Comparison of ENCODE assay signal across 21 cellular contexts in genomic region chr2:217256261-217256660, GRCh38.
A peak's percentile ranks its signal among the peaks of the same experiment; 100 is the strongest.
DNase-seq lines count a peak whose midpoint lies in the region; ATAC-seq, FAIRE-seq and TF ChIP-seq lines count a peak whose summit lies in the region.
"Had no signal": no experiment of that assay in that cellular context is flagged by ENCODE, and none has a peak within 500 bp of the region (broad histone marks: within the 10 kb centered on the region; RNA-seq: fewer than 3 reads in every experiment).

No MANE protein-coding gene starts in this region.

- peaks cover 12% of the 10 kb centered on the region for H3K4me1 Mint-ChIP-seq in endothelial cell (ENCODE audit: unreplicated experiment)
- peaks cover 7% of the 10 kb centered on the region for H3K4me1 Mint-ChIP-seq in neural crest cell
- H3K4me1 Mint-ChIP-seq: stimulated activated memory B cell treated with anti-CD40 and anti-IgM and Interleukin-4, amounts not matched to agents 10 μg/mL and 1 μg/mL and 100 μg/mL, for 72 hours had no signal

- no peaks in the 10 kb centered on the region for H3K9me3 ChIP-seq in IMR-90 (ENCODE audit: control insufficient read depth, insufficient read depth, low read length)
- H3K9me3 ChIP-seq in Peyer's patch = no peaks in the 10 kb centered on the region
- H3K9me3 ChIP-seq: Caco-2, upper lobe of left lung had no signal

- H3K27me3 ChIP-seq in IMR-90 (ENCODE audit: control insufficient read depth, insufficient read depth, low read length) (no peaks in the 10 kb centered on the region), Peyer's patch (no peaks in the 10 kb centered on the region)
- H3K27me3 ChIP-seq: upper lobe of left lung had no signal

- peak overlapping the region; percentile 60 for H4K5ac ChIP-seq in IMR-90 (ENCODE audit: low read depth, low read length)

- DNase-seq in AG08395 (ENCODE audit: low spot score) (peak; percentile 7), IMR-90 (peak; percentile 51), endothelial cell (ENCODE audit: low spot score) (no peak), neural crest cell (ENCODE audit: low read depth, low spot score) (no peak), HTR-8/SVneo (ENCODE audit: insufficient read length, low spot score) (no peak), Peyer's patch (no peak)
- DNase-seq: activated CD8-positive, alpha-beta T cell treated with anti-CD3 and anti-CD28 coated beads, Interleukin-2, amount 10 ng/mL, durations not matched to agents 7 days and 5 days; Caco-2; cerebellar nuclear complex; GDM1; mesendoderm; NCI-H1417 treated with DMSO at 0.1 percent for 48 hours; upper lobe of left lung had no signal

- in situ Hi-C loops in IMR-90 (cut with MboI; ENCODE audit: low sequenced_read_pairs) = no loop called here

- FAIRE-seq in HTR-8/SVneo (lab: Jason Lieb, UNC) = no peak
- FAIRE-seq: endometrium, TTC549 had no signal

- intact Hi-C loops in IMR-90 (cut with micrococcal nuclease) = no loop called here

- H2BK5ac ChIP-seq in IMR-90 (ENCODE audit: low read depth, low read length, poor library complexity, severe bottlenecking) = peak overlapping the region; percentile 54

- peak overlapping the region; percentile 29; the same call in 1 of the 3 replicates for H2BK15ac ChIP-seq in IMR-90 (ENCODE audit: low read depth, low read length)

- TF ChIP-seq CTCF in IMR-90 (conservative IDR thresholded peaks at IDR 0.05; ENCODE audit: low read depth, low read length) = no peak
- no peak for TF ChIP-seq CTCF in endothelial cell (IDR thresholded peaks at IDR 0.05; ENCODE audit: unreplicated experiment)
- no peak for TF ChIP-seq CTCF in neural crest cell (conservative IDR thresholded peaks at IDR 0.05)
- no peak for TF ChIP-seq CTCF in Peyer's patch (IDR thresholded peaks at IDR 0.05)

- H3K27ac ChIP-seq in IMR-90 (ENCODE audit: insufficient read depth, low read length) (peak overlapping the region; percentile 32; the same call in 1 of the 2 replicates), Peyer's patch (no peak overlapping the region)
- H3K27ac ChIP-seq: KMS-11, skin epidermis, upper lobe of left lung had no signal

- H2BK20ac ChIP-seq in IMR-90 (ENCODE audit: low read depth, low read length) = peak overlapping the region; percentile 50

- no peak overlapping the region for H2AFZ ChIP-seq in IMR-90 (replicated peaks; ENCODE audit: low read length, poor library complexity)

- no peak overlapping the region for H2AK9ac ChIP-seq in IMR-90 (replicated peaks; ENCODE audit: low read depth, low read length, poor library complexity)

- H3K14ac ChIP-seq in IMR-90 (replicated peaks; ENCODE audit: low read depth, low read length) = peak overlapping the region; percentile 74

- peak overlapping the region; percentile 42 for H3K18ac ChIP-seq in IMR-90 (ENCODE audit: low read depth, low read length)

- H3K9me1 ChIP-seq in IMR-90 (ENCODE audit: insufficient read depth, low read length) = peaks cover 4% of the 10 kb centered on the region; the same call in 1 of the 2 replicates

- TF ChIP-seq RAD21 in IMR-90 (IDR thresholded peaks at IDR 0.05; ENCODE audit: low read length) = no peak

- H4K8ac ChIP-seq in IMR-90 (ENCODE audit: low read depth in 2 of 2, low read length in 2 of 2) = peak overlapping the region in 1 of 2 experiments; percentile 51; a peak in 2 of 4 replicates

- no peak overlapping the region for H3K4me3 ChIP-seq in IMR-90 (ENCODE audit: insufficient read depth, low read depth, low read length)
- H3K4me3 ChIP-seq in Peyer's patch = no peak overlapping the region
- H3K4me3 ChIP-seq: skin epidermis, upper lobe of left lung had no signal

- peak overlapping the region; percentile 41; the same call in 1 of the 2 replicates for H3K56ac ChIP-seq in IMR-90 (ENCODE audit: extremely low read depth, insufficient read depth, low read length)

- H3K36me3 ChIP-seq in IMR-90 (ENCODE audit: control insufficient read depth, insufficient read depth, low read length) (no peaks in the 10 kb centered on the region), Peyer's patch (no peaks in the 10 kb centered on the region)
- H3K36me3 ChIP-seq: upper lobe of left lung had no signal

- H4K91ac ChIP-seq in IMR-90 (ENCODE audit: insufficient read depth, low read depth, low read length) = peak overlapping the region; percentile 45; the same call in 1 of the 2 replicates

- no peaks in the 10 kb centered on the region for H3K79me1 ChIP-seq in IMR-90 (ENCODE audit: low read depth in 1 of 2, low read length in 2 of 2)

- WGBS in IMR-90 (ENCODE audit: extremely low coverage in 2 of 2, insufficient read length in 1 of 2), 2 experiments = 40% methylated on average over 1 of the region's 3 CpGs; no CpG with 5 or more reads in 1 of the 2 experiments

- no peak overlapping the region for H2AK5ac ChIP-seq in IMR-90 (ENCODE audit: low read depth, low read length)

- no peak overlapping the region for H3K9ac ChIP-seq in IMR-90 (ENCODE audit: low read depth, low read length)
- H3K9ac ChIP-seq: KMS-11 had no signal

- dilution Hi-C loops in IMR-90 (cut with HindIII; ENCODE audit: low sequenced_read_pairs, unreplicated experiment) = no loop called here

- peak overlapping the region; percentile 57 for H3K27ac Mint-ChIP-seq in endothelial cell (ENCODE audit: unreplicated experiment)
- H3K27ac Mint-ChIP-seq in neural crest cell (ENCODE audit: unreplicated experiment) = peak overlapping the region; percentile 47
- H3K27ac Mint-ChIP-seq: activated CD8-positive, alpha-beta T cell treated with anti-CD3 and anti-CD28 coated beads, Interleukin-2, amount 10 ng/mL, durations not matched to agents 7 days and 5 days; stimulated activated memory B cell treated with anti-CD40 and anti-IgM and Interleukin-4, amounts not matched to agents 10 μg/mL and 1 μg/mL and 100 μg/mL, for 72 hours had no signal

- H3K9me3 Mint-ChIP-seq in endothelial cell (ENCODE audit: unreplicated experiment) = no peaks in the 10 kb centered on the region
- peaks cover 2% of the 10 kb centered on the region for H3K9me3 Mint-ChIP-seq in neural crest cell
- H3K9me3 Mint-ChIP-seq: stimulated activated memory B cell treated with anti-CD40 and anti-IgM and Interleukin-4, amounts not matched to agents 10 μg/mL and 1 μg/mL and 100 μg/mL, for 72 hours had no signal

- TF ChIP-seq POLR2A in IMR-90 (IDR thresholded peaks at IDR 0.05; ENCODE audit: low read depth, low read length) (no peak), Peyer's patch (IDR thresholded peaks at IDR 0.05) (no peak)

- peaks cover 10% of the 10 kb centered on the region for H3K4me1 ChIP-seq in IMR-90 (ENCODE audit: control insufficient read depth, insufficient read depth, low read length)
- no peaks in the 10 kb centered on the region for H3K4me1 ChIP-seq in Peyer's patch
- H3K4me1 ChIP-seq: Caco-2, upper lobe of left lung had no signal

- POLR2A ChIA-PET in IMR-90 (lab: Charles Lee; ENCODE audit: unreplicated experiment) = interaction anchor here (0.6 kb wide), 1 partner anchor 708 kb away, joined by 13 read pairs; no protein-coding TSS in a partner anchor

- no TSS peak for BruUV-seq in IMR-90 (replicated peaks; lab: Mats Ljungman, UMichigan)

- no peak overlapping the region for H3K4me2 ChIP-seq in IMR-90 (ENCODE audit: low read depth, low read length)
- H3K4me2 ChIP-seq: KMS-11 had no signal

- ATAC-seq in IMR-90 (ENCODE audit: low read depth) (peak; percentile 59), GM19452 (IDR thresholded peaks at IDR 0.05; ENCODE audit: unreplicated experiment) (no peak), GM21381 (IDR thresholded peaks at IDR 0.05; ENCODE audit: unreplicated experiment) (no peak)
- ATAC-seq: activated CD8-positive, alpha-beta T cell treated with anti-CD3 and anti-CD28 coated beads, Interleukin-2, amount 10 ng/mL, durations not matched to agents 7 days and 5 days; SK-N-SH treated with all-trans-retinoic acid at 6 μM for 48 hours; stimulated activated memory B cell treated with anti-CD40 and anti-IgM and Interleukin-4, amounts not matched to agents 10 μg/mL and 1 μg/mL and 100 μg/mL, for 72 hours had no signal

- no peaks in the 10 kb centered on the region for H4K20me1 ChIP-seq in IMR-90 (ENCODE audit: insufficient read depth, low read length)

- H3K36me3 Mint-ChIP-seq in endothelial cell (ENCODE audit: low read depth, unreplicated experiment) (no peaks in the 10 kb centered on the region), neural crest cell (ENCODE audit: low read depth) (no peaks in the 10 kb centered on the region)
- H3K36me3 Mint-ChIP-seq: stimulated activated memory B cell treated with anti-CD40 and anti-IgM and Interleukin-4, amounts not matched to agents 10 μg/mL and 1 μg/mL and 100 μg/mL, for 72 hours had no signal

- peak overlapping the region; percentile 69 for H2BK120ac ChIP-seq in IMR-90 (ENCODE audit: low read depth, low read length)

- H3K4ac ChIP-seq in IMR-90 (ENCODE audit: low read depth, low read length) = peak overlapping the region; percentile 41

- peak overlapping the region; percentile 37; the same call in 1 of the 2 replicates for H3K23ac ChIP-seq in IMR-90 (ENCODE audit: low read depth, low read length)

- H3K27me3 Mint-ChIP-seq in endothelial cell (ENCODE audit: unreplicated experiment) (peaks cover 5% of the 10 kb centered on the region), neural crest cell (ENCODE audit: low read depth) (no peaks in the 10 kb centered on the region)

- H3K4me3 Mint-ChIP-seq in endothelial cell (ENCODE audit: unreplicated experiment) (no peak overlapping the region), neural crest cell (no peak overlapping the region)
- H3K4me3 Mint-ChIP-seq: activated CD8-positive, alpha-beta T cell treated with anti-CD3 and anti-CD28 coated beads, Interleukin-2, amount 10 ng/mL, durations not matched to agents 7 days and 5 days; stimulated activated memory B cell treated with anti-CD40 and anti-IgM and Interleukin-4, amounts not matched to agents 10 μg/mL and 1 μg/mL and 100 μg/mL, for 72 hours had no signal

- CTCF ChIA-PET in IMR-90 (lab: Yijun Ruan, JAX) = interaction anchor here (0.8 to 1.0 kb wide), 2 partner anchors 14 to 16 kb away, joined by 3 read pairs; no protein-coding TSS in a partner anchor

TF ChIP-seq in IMR-90, 13 proteins besides CTCF, POLR2A, EP300 and RAD21 (continues in another document):
- TF ChIP-seq ELK1 (IDR thresholded peaks at IDR 0.05; ENCODE audit: borderline replicate concordance, low read depth, low read length) (no peak), RCOR1 (IDR thresholded peaks at IDR 0.05; ENCODE audit: insufficient replicate concordance, low read length) (no peak), FOS (IDR thresholded peaks at IDR 0.05; ENCODE audit: low read depth, low read length) (no peak), MXI1 (IDR thresholded peaks at IDR 0.05; ENCODE audit: borderline replicate concordance, low read depth, low read length) (no peak), MAZ (IDR thresholded peaks at IDR 0.05; ENCODE audit: borderline replicate concordance, low read depth, low read length) (no peak), RFX5 (IDR thresholded peaks at IDR 0.05; ENCODE audit: low read depth, low read length) (no peak)

Comparison
In these comparisons a context has a peak if more than half of its experiments do, and no peak if none do; other contexts are left out.
1. DNase-seq: peak in AG08395 (single experiment) and IMR-90 (single experiment); none in endothelial cell (single experiment), neural crest cell (single experiment), HTR-8/SVneo (single experiment) and Peyer's patch (0 of 3).